8 cellular contexts compared by ENCODE assay signal in genomic region chr17:81294512-81295030, GRCh38. TPM values are rescaled to one million over a fixed set of nuclear protein-coding genes. Genes with fewer than 3 reads are reported as not detected.
DNase-seq lines count a peak whose midpoint lies in the region; ATAC-seq and TF ChIP-seq lines count a peak whose summit lies in the region.

No MANE protein-coding gene starts in this region.

- H3K27me3 ChIP-seq in CD4-positive, alpha-beta memory T cell (ENCODE audit: insufficient read depth, low read length) = no peaks in the 10 kb centered on the region
- H3K27me3 ChIP-seq in H9 (ENCODE audit: insufficient read depth, low read length) (no peaks in the 10 kb centered on the region), upper lobe of right lung (no peaks in the 10 kb centered on the region)

- no peak overlapping the region for H3K18ac ChIP-seq in H9 (ENCODE audit: insufficient read length, low read depth, low read length)

- no peak overlapping the region for H4K91ac ChIP-seq in H9 (ENCODE audit: insufficient read length, low read depth, low read length)

- CTCF ChIA-PET in CD4-positive, alpha-beta memory T cell (lab: Charles Lee; ENCODE audit: partially characterized antibody) = interaction anchor here (1.2 to 2.2 kb wide), 3 partner anchors 8 to 307 kb away, joined by 4 to 15 read pairs (median 9); no protein-coding TSS in a partner anchor

- H3T11ph ChIP-seq in H9 (ENCODE audit: low read length) = no peak overlapping the region

- peaks cover 12% of the 10 kb centered on the region for H3K23me2 ChIP-seq in H9 (ENCODE audit: insufficient read length, low read depth, low read length, poor library complexity, severe bottlenecking)

- ATAC-seq in memory B cell (ENCODE audit: low read depth) (no peak), upper lobe of right lung (peak; percentile 9)

- H4K5ac ChIP-seq in H9 (ENCODE audit: insufficient read length, low read depth, low read length) = no peak overlapping the region

- no peaks in the 10 kb centered on the region for H3K9me3 ChIP-seq in CD4-positive, alpha-beta memory T cell (ENCODE audit: control insufficient read depth in 1 of 2, low read length in 2 of 2)
- no peaks in the 10 kb centered on the region for H3K9me3 ChIP-seq in H9 (ENCODE audit: control insufficient read depth, low read depth, low read length)
- H3K9me3 ChIP-seq in upper lobe of right lung = no peaks in the 10 kb centered on the region

- no peaks in the 10 kb centered on the region for H3K79me1 ChIP-seq in H9 (ENCODE audit: insufficient read depth, low read depth, low read length, poor library complexity, severe bottlenecking)

- H3K23ac ChIP-seq in H9 (ENCODE audit: insufficient read length, low read depth, low read length) = no peak overlapping the region

- TF ChIP-seq CTCF in H9 (conservative IDR thresholded peaks at IDR 0.05) = no peak
- TF ChIP-seq CTCF in upper lobe of right lung (IDR thresholded peaks at IDR 0.05) = no peak
- TF ChIP-seq CTCF in GM20000 (IDR thresholded peaks at IDR 0.05; ENCODE audit: extremely low read depth, missing control alignments) = no peak

- H3K4me2 ChIP-seq in H9 (ENCODE audit: insufficient read depth, insufficient read length, low read length) = peak overlapping the region; percentile 63

- H2AK5ac ChIP-seq in H9 (ENCODE audit: insufficient read length, low read length) = no peak overlapping the region

- DNase-seq in CD4-positive, alpha-beta memory T cell = no peak
- DNase-seq in H9 (no peak), RKO (ENCODE audit: low spot score) (peak; percentile 27), memory B cell (ENCODE audit: low spot score in 2 of 2) (no peak), upper lobe of right lung (peak; percentile 78), GM20000 (ENCODE audit: low spot score) (no peak), NCI-H82 treated with DMSO at 0.1 percent for 48 hours (lab: John Stamatoyannopoulos, UW; ENCODE audit: unreplicated experiment) (no peak)

- H4K20me1 ChIP-seq in H9 (ENCODE audit: control insufficient read depth, insufficient read depth, insufficient read length) = no peaks in the 10 kb centered on the region

- peak overlapping the region; percentile 92 to 98 (median 93) for H3K27ac Mint-ChIP-seq in CD4-positive, alpha-beta memory T cell
- H3K27ac Mint-ChIP-seq in H9 (no peak overlapping the region; a peak in 1 of 7 replicates), memory B cell (peak overlapping the region; percentile 97)

- H3K56ac ChIP-seq in H9 (ENCODE audit: insufficient read length, low read depth, low read length) = no peak overlapping the region

- H3K79me2 ChIP-seq in H9 (ENCODE audit: insufficient read depth, low read length) = no peaks in the 10 kb centered on the region

- POLR2A ChIA-PET in CD4-positive, alpha-beta memory T cell (lab: Charles Lee; ENCODE audit: partially characterized antibody) = interaction anchor here (0.7 to 3.5 kb wide), 10 partner anchors 9 to 577 kb away, joined by 3 to 24 read pairs (median 10); partner anchors contain the start of genes ACTG1, CCDC137, FAAP100 and NDUFAF8

- H3K4me3 ChIP-seq in CD4-positive, alpha-beta memory T cell (ENCODE audit: low read length in 2 of 2) = peak overlapping the region; percentile 68 to 75
- peak overlapping the region; percentile 93 for H3K4me3 ChIP-seq in upper lobe of right lung

- H3K36me3 Mint-ChIP-seq in CD4-positive, alpha-beta memory T cell = peaks cover 4 to 25% of the 10 kb centered on the region in 2 donors
- H3K36me3 Mint-ChIP-seq in H9 (ENCODE audit: insufficient read depth in 1 of 3, low read depth in 3 of 3) (peaks cover 0 to 11% (median 0%) of the 10 kb centered on the region in 3 experiments; a peak in 3 of 7 replicates), memory B cell (peaks cover 7% of the 10 kb centered on the region)

- H3K9me3 Mint-ChIP-seq in CD4-positive, alpha-beta memory T cell = no peaks in the 10 kb centered on the region
- no peaks in the 10 kb centered on the region for H3K9me3 Mint-ChIP-seq in H9
- H3K9me3 Mint-ChIP-seq in memory B cell = no peaks in the 10 kb centered on the region

- no peak overlapping the region for H3K4ac ChIP-seq in H9 (ENCODE audit: low read depth, low read length)

- H3K4me1 Mint-ChIP-seq in CD4-positive, alpha-beta memory T cell = peaks cover 19 to 60% (median 43%) of the 10 kb centered on the region in 4 donors
- H3K4me1 Mint-ChIP-seq in H9 (peaks cover 9 to 13% of the 10 kb centered on the region in 2 experiments), memory B cell (peaks cover 24% of the 10 kb centered on the region)

- H3K36me3 ChIP-seq in CD4-positive, alpha-beta memory T cell (ENCODE audit: insufficient read depth, low read length) = no peaks in the 10 kb centered on the region
- H3K36me3 ChIP-seq in upper lobe of right lung = no peaks in the 10 kb centered on the region

- H2BK12ac ChIP-seq in H9 (ENCODE audit: insufficient read length, low read depth, low read length) = no peak overlapping the region

- H2BK5ac ChIP-seq in H9 (ENCODE audit: insufficient read length, low read length) = no peak overlapping the region

- no peak overlapping the region for H2BK20ac ChIP-seq in H9 (ENCODE audit: low read depth, low read length, poor library complexity, severe bottlenecking)

- no peak overlapping the region for H2BK15ac ChIP-seq in H9 (ENCODE audit: low read depth, low read length)

- H3K4me3 Mint-ChIP-seq in CD4-positive, alpha-beta memory T cell = peak overlapping the region; percentile 87 to 94 (median 91)
- H3K4me3 Mint-ChIP-seq in H9 (peak overlapping the region; percentile 84 to 92), memory B cell (peak overlapping the region; percentile 83)

- peak overlapping the region; percentile 60 for H3K9ac ChIP-seq in H9 (ENCODE audit: extremely low read depth, insufficient read length, low read length)

- H2BK120ac ChIP-seq in H9 (ENCODE audit: low read depth, low read length, poor library complexity, severe bottlenecking) = no peak overlapping the region

- peaks cover 45% of the 10 kb centered on the region for H3K4me1 ChIP-seq in CD4-positive, alpha-beta memory T cell (ENCODE audit: insufficient read depth, low read length)
- no peaks in the 10 kb centered on the region; the same call in 1 of the 2 replicates for H3K4me1 ChIP-seq in H9 (ENCODE audit: insufficient read depth, low read length)
- peaks cover 28% of the 10 kb centered on the region for H3K4me1 ChIP-seq in upper lobe of right lung

- intact Hi-C loops in CD4-positive, alpha-beta memory T cell (cut with micrococcal nuclease) = loop anchor here (1.0 to 5.0 kb wide), 4 partner anchors 57 to 258 kb away; partner anchors contain the start of genes FAAP100, NDUFAF8 and TEPSIN
- intact Hi-C loops in upper lobe of right lung (cut with DNase I) = no loop called here

- no peak overlapping the region for H2AFZ ChIP-seq in H9 (ENCODE audit: low read length)

- H4K8ac ChIP-seq in H9 (replicated peaks; ENCODE audit: insufficient read length, low read depth, low read length) = no peak overlapping the region

- H3K14ac ChIP-seq in H9 (ENCODE audit: insufficient read depth, low read length) = no peak overlapping the region

- no CpG with 5 or more reads among the region's 48 CpGs for WGBS in H9 (ENCODE audit: extremely low coverage, insufficient read length, low lambda C conversion rate)

- peak overlapping the region; percentile 97 for H3K27ac ChIP-seq in CD4-positive, alpha-beta memory T cell (ENCODE audit: low read depth, low read length)
- H3K27ac ChIP-seq in H9 (ENCODE audit: insufficient read length, low read depth, low read length) (no peak overlapping the region), cingulate gyrus (ENCODE audit: low read depth, low read length) (peak overlapping the region; percentile 90), upper lobe of right lung (peak overlapping the region; percentile 90)

- no peaks in the 10 kb centered on the region for H3K27me3 Mint-ChIP-seq in CD4-positive, alpha-beta memory T cell
- H3K27me3 Mint-ChIP-seq in H9 (ENCODE audit: low read depth) (peaks cover 1% of the 10 kb centered on the region; the same call in 1 of the 2 replicates), memory B cell (no peaks in the 10 kb centered on the region)

RNA-seq across cellular contexts. Expression of gene SLC38A10, which starts 0.5 kb away (rescaled TPM):
- 100 to 1,000 TPM; 112 to 113 TPM for total RNA-seq in CD4-positive, alpha-beta memory T cell
- 10 to 100 TPM; 49.0 to 69.6 TPM for polyA plus RNA-seq in CD4-positive, alpha-beta memory T cell
- total RNA-seq in H9 (2021) = 43.2 and 43.8 TPM in 2 replicates
- total RNA-seq in upper lobe of right lung = 87.3 TPM

RNA-seq across cellular contexts. Expression of gene NDUFAF8, which starts 55.5 kb away (rescaled TPM):
- 10 to 100 TPM; 40.1 to 45.1 TPM for total RNA-seq in CD4-positive, alpha-beta memory T cell
- polyA plus RNA-seq in CD4-positive, alpha-beta memory T cell = 10 to 100 TPM; 64.5 to 78.6 TPM
- total RNA-seq in H9 (2021) (53.1 and 60.1 TPM in 2 replicates), upper lobe of right lung (32.6 TPM)

RNA-seq across cellular contexts. Expression of gene TEPSIN, which starts 55.7 kb away (rescaled TPM):
- total RNA-seq in CD4-positive, alpha-beta memory T cell = 100 to 1,000 TPM; 111 to 126 TPM
- polyA plus RNA-seq in CD4-positive, alpha-beta memory T cell = 1 to 10 TPM; 2.0 to 5.3 TPM
- 36.2 and 38.8 TPM in 2 replicates for total RNA-seq in H9 (2021)
- 40.2 TPM for total RNA-seq in upper lobe of right lung

Comparison
In these comparisons a context has a peak if more than half of its experiments do, and no peak if none do; other contexts are left out.
1. DNase-seq: peak in RKO (single experiment) and upper lobe of right lung (single experiment); none in CD4-positive, alpha-beta memory T cell (0 of 5), H9 (single experiment), memory B cell (0 of 2), GM20000 (single experiment) and NCI-H82 treated with DMSO at 0.1 percent for 48 hours (single experiment).
2. H3K27ac Mint-ChIP-seq: peak in CD4-positive, alpha-beta memory T cell (7 of 7) and memory B cell (single experiment); none in H9 (0 of 3).
3. Peak in every context shown above with its lines, with median percentiles within 50 percentile points of each other: H3K4me3 Mint-ChIP-seq.